11 cellular contexts compared by ENCODE assay signal in genomic region chr15:44903281-44903680, GRCh38. TPM values are rescaled to one million over a fixed set of nuclear protein-coding genes. Genes with fewer than 3 reads are reported as not detected.
"Had no signal": no experiment of that assay in that cellular context is flagged by ENCODE, and none has a peak within 500 bp of the region (broad histone marks: within the 10 kb centered on the region; RNA-seq: fewer than 3 reads in every experiment).

No MANE protein-coding gene starts in this region.

RNA-seq across cellular contexts. Expression of gene TERB2, which starts 53.2 kb away (rescaled TPM):
- total RNA-seq: activated B cell treated with CpG ODN at 0.5 μM for 24 hours; activated CD4-positive, alpha-beta memory T cell treated with anti-CD3 and anti-CD28 coated beads, Interleukin-2, amount 10 ng/mL, durations not matched to agents 7 days and 5 days; activated CD8-positive, alpha-beta memory T cell treated with anti-CD3 and anti-CD28 coated beads, Interleukin-2, amount 10 ng/mL, durations not matched to agents 7 days and 5 days; aorta; breast epithelium; cardiac septum; M059J; PC-3; Peyer's patch; SJSA1 had no signal
- polyA plus RNA-seq: aorta, SK-N-SH had no signal
